In genomic region chr1:118346940-118347339, GRCh38 we compare ENCODE assay signal across 35 cellular contexts.
"Had no signal": no experiment of that assay in that cellular context is flagged by ENCODE, and none has a peak within 500 bp of the region (broad histone marks: within the 10 kb centered on the region; RNA-seq: fewer than 3 reads in every experiment).

No MANE protein-coding gene starts in this region.

- H3K36me3 ChIP-seq: adrenal gland, brain microvascular endothelial cell, breast epithelium had no signal

- H3K9me3 Mint-ChIP-seq: activated CD4-positive, alpha-beta T cell treated with anti-CD3 and anti-CD28 coated beads, Interleukin-2, amount 10 ng/mL, durations not matched to agents 24 days and 14 days had no signal

- H3K4me3 Mint-ChIP-seq: activated B cell treated with CpG ODN at 0.5 μM for 24 hours; activated CD4-positive, alpha-beta memory T cell treated with anti-CD3 and anti-CD28 coated beads for 36 hours; activated CD4-positive, alpha-beta T cell treated with anti-CD3 and anti-CD28 coated beads, Interleukin-2, amount 10 ng/mL, durations not matched to agents 24 days and 14 days; activated CD8-positive, alpha-beta T cell treated with anti-CD3 and anti-CD28 coated beads for 36 hours; activated naive CD4-positive, alpha-beta T cell treated with anti-CD3 and anti-CD28 coated beads for 36 hours; activated naive CD8-positive, alpha-beta T cell treated with anti-CD3 and anti-CD28 coated beads for 36 hours; activated T-cell treated with anti-CD3 and anti-CD28 coated beads, Interleukin-2, amount 50 U/mL, for 4 hours; T-helper 1 cell treated with Interleukin-12 subunit alpha and Interleukin-12 subunit beta and Interleukin-4 antibody, amounts not matched to agents 30 μg/mL and 1 μg/mL, for 36 hours; T-helper 2 cell treated with Interferon-gamma antibody and Interleukin-4, amounts not matched to agents 5 μg/mL and 100 μg/mL, for 36 hours had no signal

- H3K27ac ChIP-seq: adrenal gland, body of pancreas, brain microvascular endothelial cell, breast epithelium, VCaP had no signal

- ATAC-seq: activated CD8-positive, alpha-beta T cell treated with anti-CD3 and anti-CD28 coated beads for 36 hours; activated naive CD4-positive, alpha-beta T cell treated with anti-CD3 and anti-CD28 coated beads, Interleukin-2, amount 50 U/mL, for 72 hours; activated T-cell treated with anti-CD3 and anti-CD28 coated beads, Interleukin-2, amount 50 U/mL, for 4 hours; body of pancreas had no signal

- H3K4me1 Mint-ChIP-seq: activated B cell treated with CpG ODN at 0.5 μM for 24 hours; activated CD4-positive, alpha-beta T cell treated with anti-CD3 and anti-CD28 coated beads, Interleukin-2, amount 10 ng/mL, durations not matched to agents 24 days and 14 days; activated naive CD8-positive, alpha-beta T cell treated with anti-CD3 and anti-CD28 coated beads for 36 hours had no signal

- H3K27ac Mint-ChIP-seq: activated B cell treated with CpG ODN at 0.5 μM for 24 hours; activated CD4-positive, alpha-beta memory T cell treated with anti-CD3 and anti-CD28 coated beads for 36 hours; activated CD4-positive, alpha-beta T cell treated with anti-CD3 and anti-CD28 coated beads, Interleukin-2, amount 10 ng/mL, durations not matched to agents 24 days and 14 days; activated CD8-positive, alpha-beta T cell treated with anti-CD3 and anti-CD28 coated beads for 36 hours; activated naive CD4-positive, alpha-beta T cell treated with anti-CD3 and anti-CD28 coated beads for 36 hours; activated naive CD4-positive, alpha-beta T cell treated with anti-CD3 and anti-CD28 coated beads, Interleukin-2, amount 50 U/mL, for 72 hours; activated naive CD8-positive, alpha-beta T cell treated with anti-CD3 and anti-CD28 coated beads for 36 hours; activated T-helper 2 cell treated with anti-CD3 and anti-CD28 coated beads, Interferon-gamma antibody, Interleukin-2, Interleukin-4, amounts not matched to agents 10 μg/mL and 5 μg/mL and 100 μg/mL, durations not matched to agents 14 hours and 24 hours and 36 hours; T-helper 1 cell treated with Interleukin-12 subunit alpha and Interleukin-12 subunit beta and Interleukin-4 antibody, amounts not matched to agents 30 μg/mL and 1 μg/mL, for 36 hours; T-helper 2 cell treated with Interferon-gamma antibody and Interleukin-4, amounts not matched to agents 5 μg/mL and 100 μg/mL, for 36 hours had no signal

- H3K27me3 Mint-ChIP-seq: activated B cell treated with CpG ODN at 0.5 μM for 24 hours; activated CD4-positive, alpha-beta memory T cell treated with anti-CD3 and anti-CD28 coated beads for 36 hours; activated CD4-positive, alpha-beta T cell treated with anti-CD3 and anti-CD28 coated beads, Interleukin-2, amount 10 ng/mL, durations not matched to agents 24 days and 14 days; activated CD8-positive, alpha-beta T cell treated with anti-CD3 and anti-CD28 coated beads for 36 hours; activated naive CD8-positive, alpha-beta T cell treated with anti-CD3 and anti-CD28 coated beads for 36 hours had no signal

- H3K4me3 ChIP-seq: adrenal gland, body of pancreas, breast epithelium had no signal

- H3K27me3 ChIP-seq: adrenal gland, body of pancreas, brain microvascular endothelial cell, breast epithelium had no signal

- FAIRE-seq: astrocyte, TTC549 had no signal

- H3K36me3 Mint-ChIP-seq: activated CD4-positive, alpha-beta memory T cell treated with anti-CD3 and anti-CD28 coated beads for 36 hours; activated naive CD4-positive, alpha-beta T cell treated with anti-CD3 and anti-CD28 coated beads, Interleukin-2, amount 50 U/mL, for 72 hours; activated naive CD8-positive, alpha-beta T cell treated with anti-CD3 and anti-CD28 coated beads for 36 hours had no signal

- H3K9me3 ChIP-seq: adrenal gland, body of pancreas, breast epithelium had no signal

- DNase-seq: activated B cell treated with CpG ODN at 0.5 μM for 24 hours; activated CD4-positive, alpha-beta memory T cell treated with anti-CD3 and anti-CD28 coated beads for 36 hours; activated CD4-positive, alpha-beta T cell treated with anti-CD3 and anti-CD28 coated beads for 4 hours; activated CD4-positive, alpha-beta T cell treated with anti-CD3 and anti-CD28 coated beads, Interleukin-2, amount 10 ng/mL, durations not matched to agents 24 days and 14 days; activated CD4-positive, alpha-beta T cell treated with anti-CD3 and anti-CD28 coated beads, Interleukin-2, amount 50 U/mL, for 1 hour; activated CD4-positive, alpha-beta T cell treated with anti-CD3 and anti-CD28 coated beads, Interleukin-2, amount 50 U/mL, for 4 hours; activated CD4-positive, CD25-positive, alpha-beta regulatory T cell treated with anti-CD3 and anti-CD28 coated beads, Interleukin-2, amount 50 U/mL, for 72 hours; activated CD8-positive, alpha-beta memory T cell treated with anti-CD3 and anti-CD28 coated beads, Interleukin-2, amount 50 U/mL, for 4 hours; activated CD8-positive, alpha-beta T cell treated with anti-CD3 and anti-CD28 coated beads for 36 hours; activated effector memory CD4-positive, alpha-beta T cell treated with Interleukin-2 at 50 U/mL for 16 hours; activated gamma-delta T cell; activated naive CD4-positive, alpha-beta T cell; activated naive CD4-positive, alpha-beta T cell treated with anti-CD3 and anti-CD28 coated beads for 36 hours; activated naive CD4-positive, alpha-beta T cell treated with anti-CD3 and anti-CD28 coated beads, Interleukin-2, amount 50 U/mL, for 16 hours; activated naive CD8-positive, alpha-beta T cell treated with anti-CD3 and anti-CD28 coated beads for 36 hours; activated T-cell treated with anti-CD3 and anti-CD28 coated beads for 4 hours; activated T-cell treated with anti-CD3 and anti-CD28 coated beads, Interleukin-2, amount 50 U/mL, for 1 hour; activated T-cell treated with anti-CD3 and anti-CD28 coated beads, Interleukin-2, amount 50 U/mL, for 4 hours; adrenal gland; amniotic stem cell; aorta; body of pancreas; brain microvascular endothelial cell; central memory CD4-positive, alpha-beta T cell; T-helper 1 cell; T-helper 2 cell; T-helper 9 cell had no signal

- H3K4me1 ChIP-seq: adrenal gland, breast epithelium had no signal
